8 cellular contexts compared by ENCODE assay signal in genomic region chr15:65304393-65305143, GRCh38. TPM values are rescaled to one million over a fixed set of nuclear protein-coding genes. Genes with fewer than 3 reads are reported as not detected.
DNase-seq lines count a peak whose midpoint lies in the region; ATAC-seq, FAIRE-seq and TF ChIP-seq lines count a peak whose summit lies in the region.

TSS of gene RNU5B-1 (plus strand) at chr15:65304677.

- H3K9me3 ChIP-seq in endothelial cell of umbilical vein (replicated peaks; ENCODE audit: control insufficient read depth, insufficient read depth, low read length), result no peaks in the 10 kb centered on the region

- dilution Hi-C loops in endothelial cell of umbilical vein (cut with MboI; ENCODE audit: extremely low pct_ligation_motif_present, low sequenced_read_pairs), result no loop called here

- H3K27ac ChIP-seq in endothelial cell of umbilical vein (ENCODE audit: insufficient read depth, low read depth, low read length), result peak within 1 kb of the TSS; percentile 100

- H3K4me1 ChIP-seq in endothelial cell of umbilical vein (ENCODE audit: control insufficient read depth, extremely low read depth, insufficient read depth, low read length), result peaks cover 9% of the 10 kb centered on the region

- TSS peak; percentile 99 for BruUV-seq in endothelial cell of umbilical vein (replicated peaks; lab: Mats Ljungman, UMichigan)

- peaks cover 0 to 2% of the 10 kb centered on the region in 2 experiments for H3K27me3 ChIP-seq in endothelial cell of umbilical vein (ENCODE audit: control insufficient read depth in 2 of 2, insufficient read depth in 2 of 2, low read length in 2 of 2)

- TF ChIP-seq POLR2A in endothelial cell of umbilical vein (IDR thresholded peaks at IDR 0.05; ENCODE audit: low read depth, low read length), result peak; percentile 100

- H3K4me2 ChIP-seq in endothelial cell of umbilical vein (ENCODE audit: insufficient read depth, low read length), result peak within 1 kb of the TSS; percentile 99

- POLR2A ChIA-PET in endothelial cell of umbilical vein (lab: Charles Lee), result interaction anchor here (0.5 to 1.9 kb wide), 32 partner anchors 8 to 1439 kb away, joined by 3 to 39 read pairs (median 4); partner anchors contain the start of genes CLPX, PARP16, PLEKHO2 and UBAP1L

- no peaks in the 10 kb centered on the region for H4K20me1 ChIP-seq in endothelial cell of umbilical vein (replicated peaks; ENCODE audit: control insufficient read depth, extremely low read depth, insufficient read depth, low read length)

- no peaks in the 10 kb centered on the region for H3K36me3 Mint-ChIP-seq in activated CD8-positive, alpha-beta memory T cell treated with anti-CD3 and anti-CD28 coated beads, Interleukin-2, amount 10 ng/mL, durations not matched to agents 7 days and 5 days

- H3K4me3 Mint-ChIP-seq in activated CD8-positive, alpha-beta memory T cell treated with anti-CD3 and anti-CD28 coated beads, Interleukin-2, amount 10 ng/mL, durations not matched to agents 7 days and 5 days, result peak within 1 kb of the TSS; percentile 87

- no peaks in the 10 kb centered on the region for H3K36me3 ChIP-seq in endothelial cell of umbilical vein (ENCODE audit: control insufficient read depth in 2 of 2, extremely low read depth in 1 of 2, insufficient read depth in 2 of 2, low read length in 2 of 2)

- H3K4me1 Mint-ChIP-seq in activated CD8-positive, alpha-beta memory T cell treated with anti-CD3 and anti-CD28 coated beads, Interleukin-2, amount 10 ng/mL, durations not matched to agents 7 days and 5 days, result peaks cover 36% of the 10 kb centered on the region

- in situ Hi-C loops in Caki2 (cut with HindIII; ENCODE audit: low pct_unique_long_range_greater_than_20kb, low sequenced_read_pairs), result no loop called here

- no peaks in the 10 kb centered on the region for H3K9me3 Mint-ChIP-seq in activated CD8-positive, alpha-beta memory T cell treated with anti-CD3 and anti-CD28 coated beads, Interleukin-2, amount 10 ng/mL, durations not matched to agents 7 days and 5 days (ENCODE audit: low read depth)

- H3K4me3 ChIP-seq in endothelial cell of umbilical vein (replicated peaks in 1 of 3; ENCODE audit: insufficient read depth in 1 of 3, low read depth in 1 of 3, low read length in 3 of 3), result peak within 1 kb of the TSS; percentile 49 to 82 (median 53)

- CTCF ChIA-PET in activated CD8-positive, alpha-beta memory T cell treated with anti-CD3 and anti-CD28 coated beads, Interleukin-2, amount 10 ng/mL, durations not matched to agents 7 days and 5 days (lab: Charles Lee), result interaction anchor here (0.6 to 3.1 kb wide), 7 partner anchors 9 to 306 kb away, joined by 3 to 18 read pairs (median 4); partner anchors contain the start of genes CLPX, INTS14 and PARP16
- CTCF ChIA-PET in endothelial cell of umbilical vein (lab: Charles Lee), result interaction anchor here (0.8 to 2.1 kb wide), 9 partner anchors 8 to 119 kb away, joined by 3 to 14 read pairs (median 4); partner anchors contain the start of genes CLPX and PARP16

- intact Hi-C loops in endothelial cell of umbilical vein (cut with micrococcal nuclease), result loop anchor here (1.0 to 2.0 kb wide), 2 partner anchors 8 to 120 kb away; partner anchors contain the start of genes CLPX and RNU5A-1

- peak within 1 kb of the TSS; percentile 99 for H2AFZ ChIP-seq in endothelial cell of umbilical vein (ENCODE audit: low read depth, low read length)

- H3K27ac Mint-ChIP-seq in activated CD8-positive, alpha-beta memory T cell treated with anti-CD3 and anti-CD28 coated beads, Interleukin-2, amount 10 ng/mL, durations not matched to agents 7 days and 5 days, result peak within 1 kb of the TSS; percentile 97

- TF ChIP-seq CTCF in endothelial cell of umbilical vein (IDR thresholded peaks at IDR 0.05; ENCODE audit: extremely low read depth in 1 of 2, insufficient read depth in 1 of 2, low read depth in 1 of 2, low read length in 2 of 2), result peak; percentile 76 to 87

- no peaks in the 10 kb centered on the region for H3K9me1 ChIP-seq in endothelial cell of umbilical vein (replicated peaks; ENCODE audit: control insufficient read depth, extremely low read depth, insufficient read depth, low read length)

- peaks cover 6% of the 10 kb centered on the region for H3K27me3 Mint-ChIP-seq in activated CD8-positive, alpha-beta memory T cell treated with anti-CD3 and anti-CD28 coated beads, Interleukin-2, amount 10 ng/mL, durations not matched to agents 7 days and 5 days

- peak; percentile 89 for FAIRE-seq in endothelial cell of umbilical vein (lab: Jason Lieb, UNC)

- ATAC-seq in GM19467 (IDR thresholded peaks at IDR 0.05; ENCODE audit: unreplicated experiment), result peak; percentile 61
- peak; percentile 74 for ATAC-seq in activated CD8-positive, alpha-beta memory T cell treated with anti-CD3 and anti-CD28 coated beads, Interleukin-2, amount 10 ng/mL, durations not matched to agents 7 days and 5 days

- no peaks in the 10 kb centered on the region for H3K79me2 ChIP-seq in endothelial cell of umbilical vein (ENCODE audit: control insufficient read depth, insufficient read depth, low read length)

- DNase-seq in Caki2 (ENCODE audit: low read depth), result peak; percentile 95
- peak; percentile 64 for DNase-seq in HPDE6-E6E7 (ENCODE audit: extremely low spot score)
- peak; percentile 97 for DNase-seq in NOMO-1 treated with DMSO at 0.1 percent for 48 hours (lab: John Stamatoyannopoulos, UW; ENCODE audit: unreplicated experiment)
- DNase-seq in activated CD8-positive, alpha-beta memory T cell treated with anti-CD3 and anti-CD28 coated beads, Interleukin-2, amount 10 ng/mL, durations not matched to agents 7 days and 5 days, result peak; percentile 90
- DNase-seq in endothelial cell of umbilical vein (ENCODE audit: low read depth, low spot score), result peak; percentile 92
- peak; percentile 92 for DNase-seq in midbrain (lab: John Stamatoyannopoulos, UW)
- DNase-seq in stimulated activated CD8-positive, alpha-beta memory T cell treated with anti-CD3 and anti-CD28 coated beads, Interleukin-2, amount 100 ng/mL, for 48 hours (ENCODE audit: low read depth in 2 of 2), result peak; percentile 68 to 74

- H3K9ac ChIP-seq in endothelial cell of umbilical vein (replicated peaks; ENCODE audit: extremely low read depth, insufficient read depth, low read length), result peak within 1 kb of the TSS; percentile 98

TF ChIP-seq in endothelial cell of umbilical vein, 7 proteins besides CTCF, POLR2A, EP300 and RAD21:
- no peak for TF ChIP-seq MYC (IDR thresholded peaks at IDR 0.05; ENCODE audit: low read depth, low read length)
- no peak for TF ChIP-seq EZH2 (IDR thresholded peaks at IDR 0.05; ENCODE audit: borderline replicate concordance, low read depth, low read length, severe bottlenecking)
- peak; percentile 100 for TF ChIP-seq POLR2AphosphoS5 (IDR thresholded peaks at IDR 0.05; ENCODE audit: insufficient read depth, low read depth, low read length)
- TF ChIP-seq GATA2 (IDR thresholded peaks at IDR 0.05; ENCODE audit: insufficient read depth, insufficient read length, low read depth, low read length), result no peak
- TF ChIP-seq JUN (IDR thresholded peaks at IDR 0.05; ENCODE audit: borderline replicate concordance, insufficient read depth, insufficient read length, low read depth), result peak; percentile 15
- peak; percentile 29 for TF ChIP-seq MAX (IDR thresholded peaks at IDR 0.05; ENCODE audit: insufficient read depth, insufficient read length)
- no peak for TF ChIP-seq FOS (IDR thresholded peaks at IDR 0.05; ENCODE audit: borderline replicate concordance, insufficient read depth, low read length)
TF ChIP-seq in endothelial cell of umbilical vein: peak in this region for 3.

RNA-seq across cellular contexts. Expression of gene RNU5B-1, which starts in this region (rescaled TPM):
- not detected in 2 replicates for total RNA-seq in Caki2 (2014; rRNA removed; shearing (Covaris generic); ENCODE audit: low replicate concordance)
- total RNA-seq in activated CD8-positive, alpha-beta memory T cell treated with anti-CD3 and anti-CD28 coated beads, Interleukin-2, amount 10 ng/mL, durations not matched to agents 7 days and 5 days, result 10 to 100 TPM in 1 of 2 experiments, not detected in 1; 15.8 TPM
- not detected in 2 replicates for total RNA-seq in endothelial cell of umbilical vein
- polyA plus RNA-seq in endothelial cell of umbilical vein, result not detected in 2 replicates
- polyA plus RNA-seq in endothelial cell of umbilical vein (2011; cell fraction: cytosol; rRNA removed), result not detected in 2 replicates
- polyA plus RNA-seq in endothelial cell of umbilical vein (2011; cell fraction: nucleus; rRNA removed), result under 0.01 TPM in 1 of 2 replicates, not detected in the other
- polyA plus RNA-seq in endothelial cell of umbilical vein (2012), result under 0.01 TPM in 1 of 2 replicates, not detected in the other
- polyA minus RNA-seq in endothelial cell of umbilical vein, result under 0.01 TPM in 2 replicates
- polyA minus RNA-seq in endothelial cell of umbilical vein (2011; cell fraction: cytosol; rRNA and poly(A)+ RNA removed), result 2,482 TPM
- under 0.01 TPM in 2 replicates for polyA minus RNA-seq in endothelial cell of umbilical vein (2011; cell fraction: nucleus; rRNA and poly(A)+ RNA removed)

Comparison
In these comparisons a context has a peak if more than half of its experiments do, and no peak if none do; other contexts are left out.
1. Peak in every context shown above with its lines: DNase-seq, ATAC-seq, H3K4me3 ChIP-seq and H3K27ac ChIP-seq.
2. Peak in DNase-seq in Caki2; RNA of the gene not detected or under 1 TPM.